Comparison of ENCODE assay signal across 8 cellular contexts in genomic region chr20:23595941-23596340, GRCh38. TPM values are rescaled to one million over a fixed set of nuclear protein-coding genes. Genes with fewer than 3 reads are reported as not detected.
"Had no signal": no experiment of that assay in that cellular context is flagged by ENCODE, and none has a peak within 500 bp of the region (broad histone marks: within the 10 kb centered on the region; RNA-seq: fewer than 3 reads in every experiment).

No MANE protein-coding gene starts in this region.

- FAIRE-seq: G401.6, GM12878, GM12891, GM12892, GM18507, GM19239 had no signal

- H3K4me3 ChIP-seq: GM12878 had no signal

- ATAC-seq: GM12878 had no signal

- DNase-seq: GDM1, GF-D8 had no signal

RNA-seq across cellular contexts. Expression of gene CST9, which starts 9.8 kb away (rescaled TPM):
- total RNA-seq: GM12878 had no signal
- polyA plus RNA-seq: GM12878 had no signal

RNA-seq across cellular contexts. Expression of gene CST9L, which starts 27.7 kb away (rescaled TPM):
- total RNA-seq: GM12878 had no signal
- polyA plus RNA-seq: GM12878 had no signal
